In genomic region chr3:124881976-124882697, GRCh38 we compare ENCODE assay signal across 1 cellular context.
TF ChIP-seq lines count a peak whose summit lies in the region.

No MANE protein-coding gene starts in this region.

TF ChIP-seq in SK-N-SH, 30 proteins besides CTCF, POLR2A, EP300 and RAD21 (continued from another document):
- TF ChIP-seq REST (IDR thresholded peaks at IDR 0.05; ENCODE audit: low read depth, low read length): no peak
- no peak for TF ChIP-seq JUND (IDR thresholded peaks at IDR 0.05)
TF ChIP-seq in SK-N-SH: peak in this region for 0.
